Comparison of ENCODE assay signal across 1 cellular context in genomic region chr1:38989979-38990378, GRCh38.
TF ChIP-seq lines count a peak whose summit lies in the region.

No MANE protein-coding gene starts in this region.

TF ChIP-seq in K562, 482 proteins besides CTCF, POLR2A, EP300 and RAD21:
- TF ChIP-seq SMARCA4 (IDR thresholded peaks at IDR 0.05) (0 out of 2 replicates have a peak, but pooled peaks have one; percentile 8), RBM39 (optimal IDR thresholded peaks at IDR 0.05; ENCODE audit: low read depth, low read length) (no peak), KLF6 (CRISPR knock-in tag; IDR thresholded peaks at IDR 0.05; ENCODE audit: borderline replicate concordance) (0 out of 2 replicates have a peak, but pooled peaks have one; percentile 14), ZBTB17 (CRISPR knock-in tag; IDR thresholded peaks at IDR 0.05) (no peak), E2F3 (CRISPR knock-in tag; IDR thresholded peaks at IDR 0.05) (no peak), RFX5 (IDR thresholded peaks at IDR 0.05; ENCODE audit: low read depth, low read length) (no peak), ZNF449 (CRISPR knock-in tag; IDR thresholded peaks at IDR 0.05) (0 out of 2 replicates have a peak, but pooled peaks have one; percentile 11)
